9 cellular contexts compared by ENCODE assay signal in the genomic region with DNA sequence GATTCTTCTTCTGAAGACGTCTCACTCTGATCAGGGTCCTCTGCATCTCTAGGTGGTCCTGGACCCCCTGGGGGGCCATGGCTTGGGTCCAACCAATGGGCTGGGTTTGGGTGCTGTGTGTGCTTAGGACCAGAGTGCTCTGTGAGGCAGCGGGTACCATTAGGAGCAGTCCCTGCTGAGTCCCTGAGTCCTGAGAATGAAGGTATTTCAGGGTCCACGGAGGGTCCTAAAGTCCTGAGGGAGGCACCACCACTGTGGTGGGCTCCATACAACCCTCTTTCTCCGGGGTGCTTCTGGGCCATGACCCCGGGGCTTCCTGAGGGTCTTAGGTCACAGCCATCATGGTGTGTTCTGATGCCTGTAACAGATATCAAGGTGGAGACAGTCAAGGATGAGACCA. TPM values are rescaled to one million over a fixed set of nuclear protein-coding genes. Genes with fewer than 3 reads are reported as not detected.
A peak's percentile ranks its signal among the peaks of the same experiment; 100 is the strongest.
DNase-seq lines count a peak whose midpoint lies in the region; ATAC-seq and TF ChIP-seq lines count a peak whose summit lies in the region.
"Had no signal": no experiment of that assay in that cellular context is flagged by ENCODE, and none has a peak within 500 bp of the region (broad histone marks: within the 10 kb centered on the region; RNA-seq: fewer than 3 reads in every experiment).

No MANE protein-coding gene starts in this region.

- H3K4me3 ChIP-seq in heart right ventricle: peak overlapping the region in 8 of 10 donors; percentile 63 to 98 (median 82)
- peak overlapping the region; percentile 98 for H3K4me3 ChIP-seq in astrocyte of the cerebellum (ENCODE audit: low read depth, low read length)
- H3K4me3 ChIP-seq in mesendoderm (ENCODE audit: low read length): no peak overlapping the region
- H3K4me3 ChIP-seq in upper lobe of right lung: peak overlapping the region; percentile 82

- no peaks in the 10 kb centered on the region for H3K27me3 ChIP-seq in heart right ventricle
- H3K27me3 ChIP-seq in mesendoderm (ENCODE audit: insufficient read depth, low read length, poor library complexity): no peaks in the 10 kb centered on the region
- H3K27me3 ChIP-seq in upper lobe of right lung: no peaks in the 10 kb centered on the region

- H2BK15ac ChIP-seq in mesendoderm (replicated peaks; ENCODE audit: low read depth): no peak overlapping the region

- H3K56ac ChIP-seq in mesendoderm (ENCODE audit: low read length): peak overlapping the region; percentile 73

- peaks cover 21% of the 10 kb centered on the region for H3K79me2 ChIP-seq in mesendoderm (ENCODE audit: control insufficient read depth, insufficient read depth, low read length)

- H3K9ac ChIP-seq in mesendoderm (ENCODE audit: low read length): peak overlapping the region; percentile 64

- peaks cover 8% of the 10 kb centered on the region for H3K79me1 ChIP-seq in mesendoderm (ENCODE audit: low read length)

- H3K4ac ChIP-seq in mesendoderm (ENCODE audit: low read depth, low read length): no peak overlapping the region

- H3K4me1 ChIP-seq in heart right ventricle: peaks cover 10 to 66% (median 57%) of the 10 kb centered on the region in 9 donors
- peaks cover 11% of the 10 kb centered on the region for H3K4me1 ChIP-seq in mesendoderm (ENCODE audit: control insufficient read depth, low read depth, low read length)
- peaks cover 51% of the 10 kb centered on the region for H3K4me1 ChIP-seq in upper lobe of right lung

- H2AK5ac ChIP-seq in mesendoderm (ENCODE audit: low read length): peak overlapping the region; percentile 14

- in situ Hi-C loops in astrocyte of the cerebellum (cut with HindIII; ENCODE audit: low sequenced_read_pairs): no loop called here

- H3K18ac ChIP-seq in mesendoderm (ENCODE audit: low read length): no peak overlapping the region

- no peaks in the 10 kb centered on the region for H3K9me3 ChIP-seq in heart right ventricle
- no peaks in the 10 kb centered on the region for H3K9me3 ChIP-seq in upper lobe of right lung

- H3K36me3 ChIP-seq in heart right ventricle (peaks cover 0 to 19% (median 1%) of the 10 kb centered on the region in 9 donors), mesendoderm (ENCODE audit: control insufficient read depth, insufficient read depth, low read length) (no peaks in the 10 kb centered on the region), upper lobe of right lung (peaks cover under 1% of the 10 kb centered on the region)

- H3K27ac ChIP-seq in heart right ventricle (peak overlapping the region in 8 of 10 donors; percentile 80 to 96 (median 92)), mesendoderm (ENCODE audit: low read depth, low read length) (no peak overlapping the region), upper lobe of right lung (peak overlapping the region; percentile 89)

- 92 to 93% methylated on average over 5 of the region's 5 CpGs for WGBS in heart right ventricle, 2 donors
- no CpG with 5 or more reads among the region's 5 CpGs for WGBS in mesendoderm (ENCODE audit: extremely low coverage, insufficient coverage, low lambda C conversion rate)

- TF ChIP-seq CTCF in heart right ventricle (IDR thresholded peaks at IDR 0.05) (no peak), astrocyte of the cerebellum (IDR thresholded peaks at IDR 0.05; ENCODE audit: low read depth, low read length, missing control alignments) (no peak), upper lobe of right lung (IDR thresholded peaks at IDR 0.05) (no peak)

- peak overlapping the region; percentile 5 for H3K4me2 ChIP-seq in mesendoderm (ENCODE audit: low read length)

- DNase-seq in heart right ventricle (no peak), cardiac septum (ENCODE audit: low spot score) (no peak), astrocyte of the cerebellum (ENCODE audit: low read depth) (no peak), mesendoderm (no peak), upper lobe of right lung (no peak), GF-D8 (lab: John Stamatoyannopoulos, UW) (no peak), NCI-H748 (lab: John Stamatoyannopoulos, UW; ENCODE audit: unreplicated experiment) (no peak)
- DNase-seq: DMS79 treated with DMSO at 0.1 percent for 48 hours had no signal

- no peak overlapping the region for H2BK120ac ChIP-seq in mesendoderm (ENCODE audit: low read depth, low read length)

- no peak overlapping the region for H4K5ac ChIP-seq in mesendoderm (ENCODE audit: low read length)

- no peak overlapping the region for H2BK5ac ChIP-seq in mesendoderm (ENCODE audit: low read length)

- no peak overlapping the region for H3K23ac ChIP-seq in mesendoderm (ENCODE audit: low read length)

- intact Hi-C loops in heart right ventricle (cut with DNase I): loop anchor here in 4 of 10 donors (2.0 to 10.0 kb wide), 3 partner anchors 99 to 106 kb away; partner anchors contain the start of genes DGKA (in 2 of the 4) and PYM1 (in 2 of the 4)
- intact Hi-C loops in cardiac septum (cut with DNase I): loop anchor here (2.0 kb wide), 1 partner anchor 98 kb away; the partner anchor contains the start of gene PYM1
- intact Hi-C loops in upper lobe of right lung (cut with DNase I): no loop called here

- ATAC-seq in heart right ventricle: no peak
- ATAC-seq in upper lobe of right lung: no peak
- ATAC-seq in HG03097 (IDR thresholded peaks at IDR 0.05; ENCODE audit: low FRiP score, unreplicated experiment): no peak

- H4K8ac ChIP-seq in mesendoderm (ENCODE audit: low read depth, low read length): no peak overlapping the region

RNA-seq across cellular contexts. Expression of gene DNAJC14, which starts 1.0 kb away (rescaled TPM):
- total RNA-seq in heart right ventricle (10 to 100 TPM; 12.5 to 20.8 (median 17.0) TPM), cardiac septum (18.4 TPM), upper lobe of right lung (42.7 TPM)
- 10 to 100 TPM in 1 of 2 donors, 1 to 10 TPM in 1; 7.9 to 15.7 TPM for polyA plus RNA-seq in heart right ventricle
- 15.9 TPM for polyA plus RNA-seq in mesendoderm (2013, experiment 1 of 2)
- polyA plus RNA-seq in mesendoderm (2013, experiment 2 of 2): 15.1 TPM

RNA-seq across cellular contexts. Expression of gene ORMDL2, which starts 10.5 kb away (rescaled TPM):
- total RNA-seq in heart right ventricle (10 to 100 TPM; 10.3 to 36.9 (median 17.4) TPM), cardiac septum (23.0 TPM), upper lobe of right lung (49.2 TPM)
- 10 to 100 TPM; 33.7 to 82.9 TPM for polyA plus RNA-seq in heart right ventricle
- 70.4 TPM for polyA plus RNA-seq in mesendoderm (2013, experiment 1 of 2)
- 68.9 TPM for polyA plus RNA-seq in mesendoderm (2013, experiment 2 of 2)

RNA-seq across cellular contexts. Expression of gene SARNP, which starts 10.8 kb away (rescaled TPM):
- total RNA-seq in heart right ventricle (10 to 100 TPM; 47.5 to 58.0 (median 53.2) TPM), cardiac septum (56.2 TPM), upper lobe of right lung (43.6 TPM)
- 100 to 1,000 TPM in 1 of 2 donors, 10 to 100 TPM in 1; 90.3 to 136 TPM for polyA plus RNA-seq in heart right ventricle
- polyA plus RNA-seq in mesendoderm (2013, experiment 1 of 2): 229 TPM
- 228 TPM for polyA plus RNA-seq in mesendoderm (2013, experiment 2 of 2)

RNA-seq across cellular contexts. Expression of gene MMP19, which starts 14.4 kb away (rescaled TPM):
- 10 to 100 TPM in 2 of 10 donors, 1 to 10 TPM in 4, under 1 TPM in 4; 0.72 to 11.5 (median 1.8) TPM for total RNA-seq in heart right ventricle
- polyA plus RNA-seq in heart right ventricle: 1 to 10 TPM; 4.3 to 6.0 TPM
- 1.6 TPM for total RNA-seq in cardiac septum
- polyA plus RNA-seq in mesendoderm (2013, experiment 1 of 2): 2.4 TPM
- polyA plus RNA-seq in mesendoderm (2013, experiment 2 of 2): 2.6 TPM
- 30.2 TPM for total RNA-seq in upper lobe of right lung
